Comparison of ENCODE assay signal across 8 cellular contexts in genomic region chr16:46789499-46790414, GRCh38. TPM values are rescaled to one million over a fixed set of nuclear protein-coding genes. Genes with fewer than 3 reads are reported as not detected.
A peak's percentile ranks its signal among the peaks of the same experiment; 100 is the strongest.
DNase-seq lines count a peak whose midpoint lies in the region; TF ChIP-seq lines count a peak whose summit lies in the region.

No MANE protein-coding gene starts in this region.

- no peak overlapping the region for H2BK15ac ChIP-seq in H9 (ENCODE audit: low read depth, low read length)

- H2AFZ ChIP-seq in H9 (ENCODE audit: low read length): no peak overlapping the region

- CTCF ChIA-PET in GM10248 (lab: Yijun Ruan, JAX): interaction anchor here (0.9 to 4.6 kb wide), 6 partner anchors 12 to 116 kb away, joined by 3 to 39 read pairs (median 4); no protein-coding TSS in a partner anchor

- peaks cover 22 to 24% of the 10 kb centered on the region in 2 experiments for H3K9me3 Mint-ChIP-seq in H9

- no peak overlapping the region for H4K91ac ChIP-seq in H9 (ENCODE audit: insufficient read length, low read depth, low read length)

- H3K18ac ChIP-seq in H9 (ENCODE audit: insufficient read length, low read depth, low read length): peak overlapping the region; percentile 83

- peak overlapping the region; percentile 80 to 97 (median 96) for H3K27ac Mint-ChIP-seq in H9

- DNase-seq in GM10248 (ENCODE audit: extremely low spot score): peak; percentile 87
- peak; percentile 92 for DNase-seq in H9
- DNase-seq in NCI-H1105 (lab: John Stamatoyannopoulos, UW): peak; percentile 34
- peak; percentile 71 to 78 for DNase-seq in activated CD4-positive, alpha-beta T cell treated with anti-CD3 and anti-CD28 coated beads for 4 hours
- peak; percentile 78 for DNase-seq in choroid plexus epithelial cell (ENCODE audit: low read depth)
- DNase-seq in left kidney (ENCODE audit: low read depth, low spot score): peak; percentile 83
- DNase-seq in stimulated activated CD4-positive, alpha-beta T cell treated with anti-CD3 and anti-CD28 coated beads, Interleukin-1b, Interleukin-23, amount 100 ng/mL, for 48 hours: peak; percentile 83
- DNase-seq in NCI-H146 treated with DMSO at 0.1 percent for 48 hours (lab: John Stamatoyannopoulos, UW; ENCODE audit: unreplicated experiment): no peak

- H4K8ac ChIP-seq in H9 (replicated peaks; ENCODE audit: insufficient read length, low read depth, low read length): no peak overlapping the region

- H3K9me3 ChIP-seq in H9 (ENCODE audit: control insufficient read depth, low read depth, low read length): no peaks in the 10 kb centered on the region

- no peak overlapping the region for H2BK12ac ChIP-seq in H9 (ENCODE audit: insufficient read length, low read depth, low read length)

- H3K9ac ChIP-seq in H9 (ENCODE audit: extremely low read depth, insufficient read length, low read length): peak overlapping the region; percentile 67

- no peak overlapping the region for H2BK5ac ChIP-seq in H9 (ENCODE audit: insufficient read length, low read length)

- H3K79me1 ChIP-seq in H9 (ENCODE audit: insufficient read depth, low read depth, low read length, poor library complexity, severe bottlenecking): no peaks in the 10 kb centered on the region

- no peak overlapping the region for H2AK5ac ChIP-seq in H9 (ENCODE audit: insufficient read length, low read length)

- H3K27ac ChIP-seq in H9 (ENCODE audit: insufficient read length, low read depth, low read length): no peak overlapping the region

- POLR2A ChIA-PET in GM10248 (lab: Yijun Ruan, JAX): interaction anchor here (0.6 to 1.0 kb wide), 6 partner anchors 11 to 232 kb away, joined by 3 to 10 read pairs (median 4); no protein-coding TSS in a partner anchor

- TF ChIP-seq CTCF in GM10248 (IDR thresholded peaks at IDR 0.05; ENCODE audit: control extremely low read depth, extremely low read depth, low read depth, missing control alignments): no peak
- no peak for TF ChIP-seq CTCF in H9 (conservative IDR thresholded peaks at IDR 0.05)
- no peak for TF ChIP-seq CTCF in choroid plexus epithelial cell (conservative IDR thresholded peaks at IDR 0.05; ENCODE audit: low read depth, low read length)

- no peak overlapping the region for H2BK120ac ChIP-seq in H9 (ENCODE audit: low read depth, low read length, poor library complexity, severe bottlenecking)

- no peaks in the 10 kb centered on the region for H4K20me1 ChIP-seq in H9 (ENCODE audit: control insufficient read depth, insufficient read depth, insufficient read length)

- no peak overlapping the region for H4K5ac ChIP-seq in H9 (ENCODE audit: insufficient read length, low read depth, low read length)

- H3K4me2 ChIP-seq in H9 (ENCODE audit: insufficient read depth, insufficient read length, low read length): peak overlapping the region; percentile 67

- H3T11ph ChIP-seq in H9 (ENCODE audit: low read length): no peak overlapping the region

- no CpG with 5 or more reads among the region's 43 CpGs for WGBS in H9 (ENCODE audit: extremely low coverage, insufficient read length, low lambda C conversion rate)

- H3K79me2 ChIP-seq in H9 (ENCODE audit: insufficient read depth, low read length): no peaks in the 10 kb centered on the region

- peak overlapping the region; percentile 80 for H3K4me3 ChIP-seq in choroid plexus epithelial cell (ENCODE audit: low read depth, low read length)

- H3K4ac ChIP-seq in H9 (ENCODE audit: low read depth, low read length): no peak overlapping the region

- peaks cover 4% of the 10 kb centered on the region for H3K23me2 ChIP-seq in H9 (ENCODE audit: insufficient read length, low read depth, low read length, poor library complexity, severe bottlenecking)

- H3K36me3 Mint-ChIP-seq in H9 (ENCODE audit: insufficient read depth in 1 of 3, low read depth in 3 of 3): peaks cover 17 to 31% (median 17%) of the 10 kb centered on the region in 3 experiments

- peak overlapping the region; percentile 84 for H3K14ac ChIP-seq in H9 (ENCODE audit: insufficient read depth, low read length)

- peaks cover 11% of the 10 kb centered on the region; the same call in 1 of the 2 replicates for H3K4me1 ChIP-seq in H9 (ENCODE audit: insufficient read depth, low read length)

- no peak overlapping the region for H2BK20ac ChIP-seq in H9 (ENCODE audit: low read depth, low read length, poor library complexity, severe bottlenecking)

- peak overlapping the region; percentile 72 to 79 for H3K4me3 Mint-ChIP-seq in H9

- H3K4me1 Mint-ChIP-seq in H9: peaks cover 27 to 28% of the 10 kb centered on the region in 2 experiments

- H3K27me3 ChIP-seq in H9 (ENCODE audit: insufficient read depth, low read length): no peaks in the 10 kb centered on the region

- H3K56ac ChIP-seq in H9 (ENCODE audit: insufficient read length, low read depth, low read length): no peak overlapping the region

- H3K27me3 Mint-ChIP-seq in H9 (ENCODE audit: low read depth): no peaks in the 10 kb centered on the region

- H3K23ac ChIP-seq in H9 (ENCODE audit: insufficient read length, low read depth, low read length): no peak overlapping the region

RNA-seq across cellular contexts. Expression of gene C16orf87, which starts 41.2 kb away (rescaled TPM):
- 16.7 and 18.2 TPM in 2 replicates for total RNA-seq in H9 (2021)

RNA-seq across cellular contexts. Expression of gene MYLK3, which starts 41.6 kb away (rescaled TPM):
- total RNA-seq in H9 (2021): 0.39 and 0.90 TPM in 2 replicates
